ENCODE assay signal across 12 cellular contexts in the genomic region with DNA sequence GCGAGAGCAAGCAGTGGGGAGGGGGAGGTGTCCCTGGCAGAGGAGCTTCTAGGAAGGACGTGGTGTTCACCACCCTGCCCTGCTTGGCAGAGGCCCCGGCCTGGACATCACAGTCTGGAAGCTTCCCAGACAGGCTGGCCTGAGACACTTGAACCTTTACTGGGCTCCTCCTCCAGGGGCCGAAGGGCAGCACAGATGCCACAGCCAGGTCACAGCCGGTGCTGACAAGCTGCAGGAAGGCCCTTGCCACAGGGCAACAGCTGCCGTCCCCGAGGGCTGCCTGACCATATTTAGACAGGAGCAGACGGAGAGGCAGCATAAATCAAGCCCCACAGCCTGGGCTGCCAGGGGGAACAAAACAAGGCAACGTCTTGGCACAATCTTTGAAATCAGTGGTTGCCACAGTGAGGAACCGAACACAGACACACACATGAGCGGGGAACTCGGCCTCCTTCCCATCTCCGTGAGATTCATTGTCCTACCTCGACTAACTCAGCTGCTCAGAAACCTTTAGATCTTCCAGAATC. TPM values are rescaled to one million over a fixed set of nuclear protein-coding genes. Genes with fewer than 3 reads are reported as not detected.
DNase-seq lines count a peak whose midpoint lies in the region; ATAC-seq and TF ChIP-seq lines count a peak whose summit lies in the region.
"Had no signal": no experiment of that assay in that cellular context is flagged by ENCODE, and none has a peak within 500 bp of the region (broad histone marks: within the 10 kb centered on the region; RNA-seq: fewer than 3 reads in every experiment).

No MANE protein-coding gene starts in this region.

- H3K4me3 ChIP-seq in esophagus (ENCODE audit: low read depth in 1 of 2, low read length in 2 of 2): no peak overlapping the region
- no peak overlapping the region for H3K4me3 ChIP-seq in vagina

- no peak for ATAC-seq in HG02870 (IDR thresholded peaks at IDR 0.05; ENCODE audit: unreplicated experiment)
- ATAC-seq in HG02610 (IDR thresholded peaks at IDR 0.05; ENCODE audit: unreplicated experiment): no peak

- H3K36me3 Mint-ChIP-seq in type B pancreatic cell: no peaks in the 10 kb centered on the region

- H3K9me3 Mint-ChIP-seq in type B pancreatic cell: no peaks in the 10 kb centered on the region
- H3K9me3 Mint-ChIP-seq: activated B cell treated with CpG ODN at 0.5 μM for 24 hours had no signal

- H3K4me3 Mint-ChIP-seq in type B pancreatic cell: no peak overlapping the region
- H3K4me3 Mint-ChIP-seq: activated B cell treated with CpG ODN at 0.5 μM for 24 hours had no signal

- H3K9me3 ChIP-seq in esophagus (ENCODE audit: control insufficient read depth in 2 of 2, insufficient read depth in 1 of 2, low read depth in 1 of 2, low read length in 1 of 2) (no peaks in the 10 kb centered on the region), vagina (no peaks in the 10 kb centered on the region)
- H3K9me3 ChIP-seq: neutrophil had no signal

- intact Hi-C loops in vagina (cut with DNase I): no loop called here

- H3K4me1 ChIP-seq in esophagus (ENCODE audit: control insufficient read depth in 2 of 2, insufficient read depth in 2 of 2, low read length in 1 of 2) (no peaks in the 10 kb centered on the region), vagina (peaks cover 31% of the 10 kb centered on the region)

- no peak for TF ChIP-seq CTCF in type B pancreatic cell (conservative IDR thresholded peaks at IDR 0.05)
- no peak for TF ChIP-seq CTCF in vagina (IDR thresholded peaks at IDR 0.05)

- peaks cover 10% of the 10 kb centered on the region for H3K27me3 Mint-ChIP-seq in type B pancreatic cell

- H3K36me3 ChIP-seq in esophagus (ENCODE audit: control insufficient read depth in 2 of 2, insufficient read depth in 2 of 2, low read length in 1 of 2) (no peaks in the 10 kb centered on the region), vagina (no peaks in the 10 kb centered on the region)
- H3K36me3 ChIP-seq: neutrophil had no signal

- 24 to 25% methylated on average over 14 of the region's 14 CpGs for WGBS in esophagus, 2 donors

- H3K27me3 ChIP-seq in esophagus (ENCODE audit: control insufficient read depth in 1 of 2, insufficient read depth in 2 of 2, low read length in 2 of 2) (no peaks in the 10 kb centered on the region), vagina (no peaks in the 10 kb centered on the region)

- peak overlapping the region; percentile 61 to 66 for H3K27ac ChIP-seq in esophagus (ENCODE audit: low read depth in 2 of 2, low read length in 1 of 2)
- H3K27ac ChIP-seq in vagina: no peak overlapping the region
- H3K27ac ChIP-seq: neutrophil had no signal

- H3K27ac Mint-ChIP-seq in type B pancreatic cell: peak overlapping the region; percentile 29
- H3K27ac Mint-ChIP-seq: activated B cell treated with CpG ODN at 0.5 μM for 24 hours had no signal

- DNase-seq in NCI-H2196 (lab: John Stamatoyannopoulos, UW; ENCODE audit: unreplicated experiment): peak; percentile 21
- DNase-seq in NCI-H2196 treated with DMSO at 0.1 percent for 48 hours (lab: John Stamatoyannopoulos, UW; ENCODE audit: unreplicated experiment): no peak
- DNase-seq in myocyte (ENCODE audit: low read depth): peak; percentile 14
- no peak for DNase-seq in type B pancreatic cell (ENCODE audit: extremely low spot score, unreplicated experiment)
- no peak for DNase-seq in vagina (ENCODE audit: extremely low spot score in 2 of 2)
- DNase-seq: activated B cell treated with CpG ODN at 0.5 μM for 24 hours; activated effector memory CD4-positive, alpha-beta T cell treated with Interleukin-2 at 50 U/mL for 16 hours; GF-D8 had no signal

- TF ChIP-seq POLR2A in vagina (IDR thresholded peaks at IDR 0.05): no peak

- H3K4me1 Mint-ChIP-seq in type B pancreatic cell (ENCODE audit: unreplicated experiment): peaks cover 12% of the 10 kb centered on the region
- H3K4me1 Mint-ChIP-seq: activated B cell treated with CpG ODN at 0.5 μM for 24 hours had no signal

RNA-seq across cellular contexts. Expression of a gene that starts 28.4 kb away (rescaled TPM):
- polyA plus RNA-seq in esophagus: 1 to 10 TPM; 1.7 to 2.9 TPM
- not detected in 2 replicates for total RNA-seq in myocyte
- not detected for polyA plus RNA-seq in myocyte (2012)
- 0.90 and 1.7 TPM in 2 replicates for total RNA-seq in type B pancreatic cell (ENCODE audit: low replicate concordance)
- total RNA-seq in vagina: 6.1 TPM
- total RNA-seq: activated B cell treated with CpG ODN at 0.5 μM for 24 hours had no signal

Comparison
In these comparisons a context has a peak if more than half of its experiments do, and no peak if none do; other contexts are left out.
1. DNase-seq: peak in NCI-H2196 (single experiment) and myocyte (single experiment); none in NCI-H2196 treated with DMSO at 0.1 percent for 48 hours (single experiment), type B pancreatic cell (single experiment) and vagina (0 of 2).